ENCODE assay signal across 15 cellular contexts in genomic region chr5:164002653-164003052, GRCh38.
DNase-seq lines count a peak whose midpoint lies in the region; ATAC-seq lines count a peak whose summit lies in the region.
"Had no signal": no experiment of that assay in that cellular context is flagged by ENCODE, and none has a peak within 500 bp of the region (broad histone marks: within the 10 kb centered on the region; RNA-seq: fewer than 3 reads in every experiment).

No MANE protein-coding gene starts in this region.

- no peaks in the 10 kb centered on the region for H3K36me3 Mint-ChIP-seq in activated naive CD4-positive, alpha-beta T cell treated with anti-CD3 and anti-CD28 coated beads, Interleukin-2, amount 50 U/mL, for 72 hours

- H3K27ac Mint-ChIP-seq in activated naive CD4-positive, alpha-beta T cell treated with anti-CD3 and anti-CD28 coated beads, Interleukin-2, amount 50 U/mL, for 72 hours = no peak overlapping the region
- H3K27ac Mint-ChIP-seq: activated B cell treated with CpG ODN at 0.5 μM for 24 hours; activated T-helper 2 cell treated with anti-CD3 and anti-CD28 coated beads, Interferon-gamma antibody, Interleukin-2, Interleukin-4, amounts not matched to agents 10 μg/mL and 5 μg/mL and 100 μg/mL, durations not matched to agents 14 hours and 24 hours and 36 hours had no signal

- no peak for DNase-seq in activated naive CD4-positive, alpha-beta T cell treated with anti-CD3 and anti-CD28 coated beads, Interleukin-2, amount 50 U/mL, for 72 hours (ENCODE audit: low spot score in 2 of 2)
- no peak for DNase-seq in activated naive CD4-positive, alpha-beta T cell (lab: John Stamatoyannopoulos, UW)
- DNase-seq in epithelial cell of prostate (ENCODE audit: low read depth, low spot score) (peak; percentile 37), superior temporal gyrus (ENCODE audit: extremely low spot score) (peak; percentile 52), NCI-H2171 (lab: John Stamatoyannopoulos, UW) (no peak)
- DNase-seq: activated B cell treated with CpG ODN at 0.5 μM for 24 hours; DND-41; NCI-H2107; SHP77; stimulated activated naive CD4-positive, alpha-beta T cell treated with Interleukin-2 at 50 U/mL for 16 hours had no signal

- peak; percentile 7 to 84 for ATAC-seq in activated naive CD4-positive, alpha-beta T cell treated with anti-CD3 and anti-CD28 coated beads, Interleukin-2, amount 50 U/mL, for 72 hours
- ATAC-seq in HG03520 (IDR thresholded peaks at IDR 0.05; ENCODE audit: unreplicated experiment) (peak; percentile 62), GM21526 (IDR thresholded peaks at IDR 0.05; ENCODE audit: low FRiP score, unreplicated experiment) (no peak), HG03025 (IDR thresholded peaks at IDR 0.05; ENCODE audit: low FRiP score, unreplicated experiment) (no peak)
- ATAC-seq: A549 had no signal

- H3K9me3 Mint-ChIP-seq in activated naive CD4-positive, alpha-beta T cell treated with anti-CD3 and anti-CD28 coated beads, Interleukin-2, amount 50 U/mL, for 72 hours = peaks cover 0 to 14% of the 10 kb centered on the region in 2 donors
- H3K9me3 Mint-ChIP-seq: activated B cell treated with CpG ODN at 0.5 μM for 24 hours; activated T-helper 2 cell treated with anti-CD3 and anti-CD28 coated beads, Interferon-gamma antibody, Interleukin-2, Interleukin-4, amounts not matched to agents 10 μg/mL and 5 μg/mL and 100 μg/mL, durations not matched to agents 14 hours and 24 hours and 36 hours had no signal

- peak overlapping the region; percentile 17 for H3K27ac ChIP-seq in epithelial cell of prostate
- H3K27ac ChIP-seq: A549 had no signal

Comparison
In these comparisons a context has a peak if more than half of its experiments do, and no peak if none do; other contexts are left out.
1. ATAC-seq: peak in activated naive CD4-positive, alpha-beta T cell treated with anti-CD3 and anti-CD28 coated beads, Interleukin-2, amount 50 U/mL, for 72 hours (2 of 2) and HG03520 (single experiment); none in GM21526 (single experiment) and HG03025 (single experiment).
2. DNase-seq: peak in epithelial cell of prostate (single experiment) and superior temporal gyrus (single experiment); none in activated naive CD4-positive, alpha-beta T cell treated with anti-CD3 and anti-CD28 coated beads, Interleukin-2, amount 50 U/mL, for 72 hours (0 of 2), activated naive CD4-positive, alpha-beta T cell (0 of 4) and NCI-H2171 (single experiment).